ENCODE assay signal across 14 cellular contexts in genomic region chr9:130137081-130137869, GRCh38. TPM values are rescaled to one million over a fixed set of nuclear protein-coding genes. Genes with fewer than 3 reads are reported as not detected.
DNase-seq lines count a peak whose midpoint lies in the region; ATAC-seq and TF ChIP-seq lines count a peak whose summit lies in the region.
"Had no signal": no experiment of that assay in that cellular context is flagged by ENCODE, and none has a peak within 500 bp of the region (broad histone marks: within the 10 kb centered on the region; RNA-seq: fewer than 3 reads in every experiment).

No MANE protein-coding gene starts in this region.

- CTCF ChIA-PET in RWPE1 (lab: Yijun Ruan, JAX): interaction anchor here (0.5 kb wide), 1 partner anchor 67 kb away, joined by 3 read pairs; no protein-coding TSS in a partner anchor

- H3K27me3 Mint-ChIP-seq in CD14-positive monocyte (ENCODE audit: low read depth in 3 of 3): peaks cover under 1 to 4% (median 4%) of the 10 kb centered on the region in 3 donors
- H3K27me3 Mint-ChIP-seq: activated T-cell treated with anti-CD3 and anti-CD28 coated beads, Interleukin-2, amount 50 U/mL, for 24 hours; naive B cell had no signal

- peaks cover 45% of the 10 kb centered on the region for H3K4me1 Mint-ChIP-seq in CD14-positive monocyte

- peaks cover 46 to 53% of the 10 kb centered on the region in 2 donors for H3K36me3 Mint-ChIP-seq in CD14-positive monocyte
- H3K36me3 Mint-ChIP-seq: naive B cell had no signal

- DNase-seq in CD14-positive monocyte (ENCODE audit: low spot score): no peak
- DNase-seq in RWPE1 (ENCODE audit: low spot score): no peak
- DNase-seq in fibroblast of lung (ENCODE audit: low read depth in 2 of 2): peak in 1 of 2 donors; percentile 17
- DNase-seq in osteoblast (ENCODE audit: insufficient read length, low spot score, missing footprints): no peak
- no peak for DNase-seq in DMS53 (lab: John Stamatoyannopoulos, UW)
- DNase-seq: activated T-cell treated with anti-CD3 and anti-CD28 coated beads, Interleukin-2, amount 50 U/mL, for 24 hours; naive B cell; NCI-H1417 treated with DMSO at 0.1 percent for 48 hours; NCI-H524; RPMI8226; stimulated activated CD4-positive, alpha-beta T cell treated with anti-CD3 and anti-CD28 coated beads, Interleukin-15, amount 100 ng/mL, for 24 hours had no signal

- H3K4me3 ChIP-seq in fibroblast of lung (replicated peaks in 1 of 4; ENCODE audit: control extremely low read depth in 1 of 4, insufficient read depth in 1 of 4, low read depth in 3 of 4, low read length in 4 of 4) (no peak overlapping the region), osteoblast (ENCODE audit: insufficient read depth, low read length) (no peak overlapping the region)

- no peaks in the 10 kb centered on the region for H3K27me3 ChIP-seq in fibroblast of lung (ENCODE audit: control insufficient read depth, insufficient read depth, low read length)
- H3K27me3 ChIP-seq in osteoblast (ENCODE audit: insufficient read depth, low read length): no peaks in the 10 kb centered on the region

- TF ChIP-seq CTCF in CD14-positive monocyte (IDR thresholded peaks at IDR 0.05) (no peak), RWPE1 (conservative IDR thresholded peaks at IDR 0.05; ENCODE audit: low read depth) (no peak), fibroblast of lung (conservative IDR thresholded peaks at IDR 0.05 in 1 of 2, IDR thresholded peaks at IDR 0.05 in 1 of 2; ENCODE audit: low read depth in 1 of 2, low read length in 2 of 2) (no peak), osteoblast (IDR thresholded peaks at IDR 0.05; ENCODE audit: extremely low read depth, low read depth, low read length) (no peak)

- ATAC-seq in HG03045 (IDR thresholded peaks at IDR 0.05; ENCODE audit: unreplicated experiment): no peak
- no peak for ATAC-seq in GM21515 (IDR thresholded peaks at IDR 0.05; ENCODE audit: unreplicated experiment)
- ATAC-seq in GM19324 (IDR thresholded peaks at IDR 0.05; ENCODE audit: low FRiP score, unreplicated experiment): no peak

- peaks cover 21% of the 10 kb centered on the region for H3K4me1 ChIP-seq in fibroblast of lung (ENCODE audit: control insufficient read depth, extremely low read depth, insufficient read depth, low read length)
- H3K4me1 ChIP-seq in osteoblast (ENCODE audit: insufficient read depth, low read length): peaks cover 27% of the 10 kb centered on the region

- H3K9me3 ChIP-seq in fibroblast of lung (ENCODE audit: control insufficient read depth, insufficient read depth, low read depth, low read length) (no peaks in the 10 kb centered on the region), osteoblast (ENCODE audit: low read depth, low read length) (no peaks in the 10 kb centered on the region)

- peak overlapping the region in 5 of 7 donors; percentile 40 to 85 (median 59) for H3K27ac Mint-ChIP-seq in CD14-positive monocyte
- H3K27ac Mint-ChIP-seq: naive B cell had no signal

- H4K20me1 ChIP-seq in fibroblast of lung (ENCODE audit: control insufficient read depth, extremely low read depth, insufficient read depth, low read length) (no peaks in the 10 kb centered on the region), osteoblast (ENCODE audit: insufficient read depth, low read length) (peaks cover 4% of the 10 kb centered on the region)

- H2AFZ ChIP-seq in fibroblast of lung (ENCODE audit: low read length): no peak overlapping the region
- no peak overlapping the region for H2AFZ ChIP-seq in osteoblast (ENCODE audit: low read length)

- H3K79me2 ChIP-seq in fibroblast of lung (ENCODE audit: control insufficient read depth, insufficient read depth, low read length) (no peaks in the 10 kb centered on the region), osteoblast (ENCODE audit: insufficient read depth, low read length) (no peaks in the 10 kb centered on the region)

- intact Hi-C loops in CD14-positive monocyte (cut with micrococcal nuclease): no loop called here

- POLR2A ChIA-PET in RWPE1 (lab: Yijun Ruan, JAX; ENCODE audit: low non-redundant PET): no interaction called here

- H3K4me2 ChIP-seq in fibroblast of lung (ENCODE audit: extremely low read depth, insufficient read depth, low read length) (peak overlapping the region; percentile 41), osteoblast (ENCODE audit: insufficient read depth, low read length) (peak overlapping the region; percentile 33)

- peak overlapping the region; percentile 87 for H3K27ac ChIP-seq in RWPE1
- peak overlapping the region; percentile 82 for H3K27ac ChIP-seq in fibroblast of lung (ENCODE audit: insufficient read depth, low read length)
- peak overlapping the region; percentile 79 for H3K27ac ChIP-seq in osteoblast (ENCODE audit: low read depth, low read length)

- H3K36me3 ChIP-seq in fibroblast of lung (ENCODE audit: control insufficient read depth, insufficient read depth, low read length) (peaks cover 3% of the 10 kb centered on the region), osteoblast (ENCODE audit: insufficient read depth, low read length) (peaks cover 10% of the 10 kb centered on the region)

- no peak overlapping the region for H3K4me3 Mint-ChIP-seq in CD14-positive monocyte
- H3K4me3 Mint-ChIP-seq: activated T-cell treated with anti-CD3 and anti-CD28 coated beads, Interleukin-2, amount 50 U/mL, for 24 hours; naive B cell had no signal

- no peak overlapping the region for H3K9ac ChIP-seq in fibroblast of lung (ENCODE audit: insufficient read depth, low read length)

- no peaks in the 10 kb centered on the region for H3K9me3 Mint-ChIP-seq in CD14-positive monocyte
- H3K9me3 Mint-ChIP-seq: activated T-cell treated with anti-CD3 and anti-CD28 coated beads, Interleukin-2, amount 50 U/mL, for 24 hours; naive B cell had no signal

RNA-seq across cellular contexts. Expression of gene NCS1, which starts 34.9 kb away (rescaled TPM):
- polyA plus RNA-seq in CD14-positive monocyte: not detected
- total RNA-seq in fibroblast of lung: 37.5 and 52.0 TPM in 2 replicates
- polyA plus RNA-seq in fibroblast of lung: 44.9 and 89.4 TPM in 2 replicates
- polyA plus RNA-seq in fibroblast of lung (2012): 37.5 and 69.5 TPM in 2 replicates
- 57.6 and 107 TPM in 2 replicates for polyA minus RNA-seq in fibroblast of lung (ENCODE audit: low replicate concordance)
- total RNA-seq in osteoblast: 43.0 and 49.9 TPM in 2 replicates
